8 cellular contexts compared by ENCODE assay signal in the genomic region with DNA sequence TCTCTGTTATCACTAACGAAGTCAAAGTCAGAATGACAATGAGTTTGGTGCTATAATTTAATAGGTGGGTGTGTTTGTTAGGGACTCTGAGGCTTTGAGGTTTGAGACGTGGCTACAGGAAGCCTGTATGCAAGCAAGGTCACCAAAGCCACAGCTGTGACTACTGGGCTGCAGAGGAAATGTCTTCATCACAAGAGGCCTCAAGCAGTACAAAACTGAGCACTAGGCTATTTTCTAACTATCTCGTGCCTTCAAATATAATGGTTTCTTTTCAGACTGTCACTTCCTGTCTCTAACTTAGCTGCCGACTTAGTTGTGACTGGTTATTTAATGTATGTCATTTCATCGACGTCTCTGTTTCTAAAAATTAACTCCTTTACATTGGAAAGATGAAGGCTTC.
A peak's percentile ranks its signal among the peaks of the same experiment; 100 is the strongest.
DNase-seq lines count a peak whose midpoint lies in the region; ATAC-seq, FAIRE-seq and TF ChIP-seq lines count a peak whose summit lies in the region.

No MANE protein-coding gene starts in this region.

- H3K4me2 ChIP-seq in endothelial cell of umbilical vein (ENCODE audit: insufficient read depth, low read length), result no peak overlapping the region
- no peak overlapping the region for H3K4me2 ChIP-seq in trophoblast cell (ENCODE audit: low read length)

- no peak overlapping the region for H4K91ac ChIP-seq in trophoblast cell (ENCODE audit: low read depth, low read length)

- H3K27ac Mint-ChIP-seq in T-helper 1 cell treated with Interleukin-12 subunit alpha and Interleukin-12 subunit beta and Interleukin-4 antibody, amounts not matched to agents 30 μg/mL and 1 μg/mL, for 36 hours, result peak overlapping the region; percentile 88
- peak overlapping the region; percentile 96 for H3K27ac Mint-ChIP-seq in stimulated activated effector memory CD8-positive, alpha-beta T cell treated with anti-CD3 and anti-CD28 coated beads, Interleukin-12 subunit alpha, Interleukin-12 subunit beta, amount 100 ng/mL, for 72 hours

- H2BK12ac ChIP-seq in trophoblast cell (ENCODE audit: low read length), result no peak overlapping the region

- H3K14ac ChIP-seq in trophoblast cell (ENCODE audit: low read length), result no peak overlapping the region

- H3K4me3 ChIP-seq in endothelial cell of umbilical vein (replicated peaks in 1 of 3; ENCODE audit: insufficient read depth in 1 of 3, low read depth in 1 of 3, low read length in 3 of 3) (no peak overlapping the region), trophoblast cell (ENCODE audit: low read depth, low read length) (no peak overlapping the region)

- H4K8ac ChIP-seq in trophoblast cell (ENCODE audit: low read depth, low read length), result no peak overlapping the region

- H2AFZ ChIP-seq in endothelial cell of umbilical vein (ENCODE audit: low read depth, low read length) (no peak overlapping the region), trophoblast cell (ENCODE audit: insufficient read depth, low read length, poor library complexity) (no peak overlapping the region)

- dilution Hi-C loops in endothelial cell of umbilical vein (cut with MboI; ENCODE audit: extremely low pct_ligation_motif_present, low sequenced_read_pairs), result no loop called here

- peaks cover 1% of the 10 kb centered on the region for H3K79me1 ChIP-seq in trophoblast cell (ENCODE audit: low read length)

- peak; percentile 26 to 43 for DNase-seq in activated CD8-positive, alpha-beta memory T cell treated with anti-CD3 and anti-CD28 coated beads for 4 hours (ENCODE audit: low read depth in 2 of 2)
- no peak for DNase-seq in activated CD8-positive, alpha-beta memory T cell treated with anti-CD3 and anti-CD28 coated beads, Interleukin-2, amount 50 U/mL, for 48 hours
- DNase-seq in endothelial cell of umbilical vein (ENCODE audit: low read depth, low spot score) (peak; percentile 63), trophoblast cell (no peak), AG08395 (ENCODE audit: low spot score) (no peak)
- peak; percentile 19 to 63 for DNase-seq in stimulated activated effector memory CD8-positive, alpha-beta T cell treated with anti-CD3 and anti-CD28 coated beads, Interleukin-12 subunit alpha, Interleukin-12 subunit beta, amount 100 ng/mL, for 72 hours (ENCODE audit: low spot score in 2 of 2)

- POLR2A ChIA-PET in endothelial cell of umbilical vein (lab: Charles Lee), result no interaction called here

- no peaks in the 10 kb centered on the region for H3K9me3 Mint-ChIP-seq in T-helper 1 cell treated with Interleukin-12 subunit alpha and Interleukin-12 subunit beta and Interleukin-4 antibody, amounts not matched to agents 30 μg/mL and 1 μg/mL, for 36 hours
- H3K9me3 Mint-ChIP-seq in stimulated activated effector memory CD8-positive, alpha-beta T cell treated with anti-CD3 and anti-CD28 coated beads, Interleukin-12 subunit alpha, Interleukin-12 subunit beta, amount 100 ng/mL, for 72 hours, result no peaks in the 10 kb centered on the region

- intact Hi-C loops in endothelial cell of umbilical vein (cut with micrococcal nuclease), result no loop called here

- H3K36me3 ChIP-seq in endothelial cell of umbilical vein (ENCODE audit: control insufficient read depth in 2 of 2, extremely low read depth in 1 of 2, insufficient read depth in 2 of 2, low read length in 2 of 2), result peaks cover 6 to 25% of the 10 kb centered on the region in 2 experiments
- H3K36me3 ChIP-seq in trophoblast cell (ENCODE audit: control insufficient read depth in 1 of 2, insufficient read depth in 2 of 2, low read length in 2 of 2), result peaks cover 23 to 39% of the 10 kb centered on the region in 2 experiments

- no peaks in the 10 kb centered on the region for H3K27me3 Mint-ChIP-seq in T-helper 1 cell treated with Interleukin-12 subunit alpha and Interleukin-12 subunit beta and Interleukin-4 antibody, amounts not matched to agents 30 μg/mL and 1 μg/mL, for 36 hours (ENCODE audit: low read depth)

- H4K12ac ChIP-seq in trophoblast cell (ENCODE audit: low read depth, low read length), result no peak overlapping the region

- no peak overlapping the region for H2AK5ac ChIP-seq in trophoblast cell (ENCODE audit: low read length)

- TF ChIP-seq POLR2A in endothelial cell of umbilical vein (IDR thresholded peaks at IDR 0.05; ENCODE audit: low read depth, low read length), result no peak

- no CpG with 5 or more reads among the region's 6 CpGs for WGBS in trophoblast cell (ENCODE audit: extremely low coverage, insufficient coverage, insufficient read length)

- no peaks in the 10 kb centered on the region for H3K27me3 ChIP-seq in endothelial cell of umbilical vein (ENCODE audit: control insufficient read depth in 2 of 2, insufficient read depth in 2 of 2, low read length in 2 of 2)
- no peaks in the 10 kb centered on the region for H3K27me3 ChIP-seq in trophoblast cell (ENCODE audit: insufficient read depth, low read length)

- CTCF ChIA-PET in endothelial cell of umbilical vein (lab: Charles Lee), result interaction anchor here (0.8 to 1.3 kb wide), 3 partner anchors 12 to 150 kb away, joined by 3 to 4 read pairs (median 3); no protein-coding TSS in a partner anchor

- no peak overlapping the region for H3K9ac ChIP-seq in endothelial cell of umbilical vein (replicated peaks; ENCODE audit: extremely low read depth, insufficient read depth, low read length)
- no peak overlapping the region for H3K9ac ChIP-seq in trophoblast cell (ENCODE audit: low read length)

- ATAC-seq in stimulated activated effector memory CD8-positive, alpha-beta T cell treated with anti-CD3 and anti-CD28 coated beads, Interleukin-12 subunit alpha, Interleukin-12 subunit beta, amount 100 ng/mL, for 72 hours, result peak; percentile 98
- no peak for ATAC-seq in GM19395 (IDR thresholded peaks at IDR 0.05; ENCODE audit: unreplicated experiment)

- H3K36me3 Mint-ChIP-seq in T-helper 1 cell treated with Interleukin-12 subunit alpha and Interleukin-12 subunit beta and Interleukin-4 antibody, amounts not matched to agents 30 μg/mL and 1 μg/mL, for 36 hours (ENCODE audit: low read depth), result peaks cover 26% of the 10 kb centered on the region
- H3K36me3 Mint-ChIP-seq in stimulated activated effector memory CD8-positive, alpha-beta T cell treated with anti-CD3 and anti-CD28 coated beads, Interleukin-12 subunit alpha, Interleukin-12 subunit beta, amount 100 ng/mL, for 72 hours, result peaks cover 47% of the 10 kb centered on the region

- no peak for TF ChIP-seq CTCF in endothelial cell of umbilical vein (IDR thresholded peaks at IDR 0.05; ENCODE audit: extremely low read depth in 1 of 2, insufficient read depth in 1 of 2, low read depth in 1 of 2, low read length in 2 of 2)

- no peaks in the 10 kb centered on the region for H3K79me2 ChIP-seq in endothelial cell of umbilical vein (ENCODE audit: control insufficient read depth, insufficient read depth, low read length)
- H3K79me2 ChIP-seq in trophoblast cell (ENCODE audit: control insufficient read depth, insufficient read depth, low read length, poor library complexity), result no peaks in the 10 kb centered on the region

- H3K4me1 ChIP-seq in endothelial cell of umbilical vein (ENCODE audit: control insufficient read depth, extremely low read depth, insufficient read depth, low read length) (peaks cover 10% of the 10 kb centered on the region), trophoblast cell (ENCODE audit: control insufficient read depth in 1 of 2, insufficient read depth in 2 of 2, low read length in 2 of 2) (peaks cover 0 to 3% of the 10 kb centered on the region in 2 experiments)

- H3K18ac ChIP-seq in trophoblast cell (ENCODE audit: low read length), result no peak overlapping the region

- H3K9me1 ChIP-seq in endothelial cell of umbilical vein (replicated peaks; ENCODE audit: control insufficient read depth, extremely low read depth, insufficient read depth, low read length), result no peaks in the 10 kb centered on the region

- peaks cover 42% of the 10 kb centered on the region for H3K4me1 Mint-ChIP-seq in T-helper 1 cell treated with Interleukin-12 subunit alpha and Interleukin-12 subunit beta and Interleukin-4 antibody, amounts not matched to agents 30 μg/mL and 1 μg/mL, for 36 hours (ENCODE audit: low read depth)
- peaks cover 39% of the 10 kb centered on the region for H3K4me1 Mint-ChIP-seq in stimulated activated effector memory CD8-positive, alpha-beta T cell treated with anti-CD3 and anti-CD28 coated beads, Interleukin-12 subunit alpha, Interleukin-12 subunit beta, amount 100 ng/mL, for 72 hours

- H2BK5ac ChIP-seq in trophoblast cell (ENCODE audit: low read depth, low read length, poor library complexity), result no peak overlapping the region

- no TSS peak for BruUV-seq in endothelial cell of umbilical vein (replicated peaks; lab: Mats Ljungman, UMichigan)

- no peak overlapping the region for H3K23ac ChIP-seq in trophoblast cell (ENCODE audit: low read length)

- H3K9me3 ChIP-seq in endothelial cell of umbilical vein (replicated peaks; ENCODE audit: control insufficient read depth, insufficient read depth, low read length) (no peaks in the 10 kb centered on the region), trophoblast cell (ENCODE audit: insufficient read depth, low read depth, low read length) (no peaks in the 10 kb centered on the region)

- H3K27ac ChIP-seq in endothelial cell of umbilical vein (ENCODE audit: insufficient read depth, low read depth, low read length) (peak overlapping the region; percentile 57), trophoblast cell (ENCODE audit: low read depth, low read length) (no peak overlapping the region)

- FAIRE-seq in endothelial cell of umbilical vein (lab: Jason Lieb, UNC), result no peak

- H3K4ac ChIP-seq in trophoblast cell (ENCODE audit: low read depth, low read length), result no peak overlapping the region

- no peak overlapping the region for H2BK120ac ChIP-seq in trophoblast cell (ENCODE audit: insufficient read depth, low read length, poor library complexity)

- H4K20me1 ChIP-seq in endothelial cell of umbilical vein (replicated peaks; ENCODE audit: control insufficient read depth, extremely low read depth, insufficient read depth, low read length), result no peaks in the 10 kb centered on the region

- peak overlapping the region; percentile 71 for H3K4me3 Mint-ChIP-seq in T-helper 1 cell treated with Interleukin-12 subunit alpha and Interleukin-12 subunit beta and Interleukin-4 antibody, amounts not matched to agents 30 μg/mL and 1 μg/mL, for 36 hours
- peak overlapping the region; percentile 51 for H3K4me3 Mint-ChIP-seq in stimulated activated effector memory CD8-positive, alpha-beta T cell treated with anti-CD3 and anti-CD28 coated beads, Interleukin-12 subunit alpha, Interleukin-12 subunit beta, amount 100 ng/mL, for 72 hours

TF ChIP-seq in endothelial cell of umbilical vein, 7 proteins besides CTCF, POLR2A, EP300 and RAD21:
- TF ChIP-seq EZH2 (IDR thresholded peaks at IDR 0.05; ENCODE audit: borderline replicate concordance, low read depth, low read length, severe bottlenecking), result no peak
- TF ChIP-seq JUN (IDR thresholded peaks at IDR 0.05; ENCODE audit: borderline replicate concordance, insufficient read depth, insufficient read length, low read depth), result no peak
- no peak for TF ChIP-seq MYC (IDR thresholded peaks at IDR 0.05; ENCODE audit: low read depth, low read length)

Comparison
In these comparisons a context has a peak if more than half of its experiments do, and no peak if none do; other contexts are left out.
1. DNase-seq: peak in activated CD8-positive, alpha-beta memory T cell treated with anti-CD3 and anti-CD28 coated beads for 4 hours (2 of 2), endothelial cell of umbilical vein (single experiment) and stimulated activated effector memory CD8-positive, alpha-beta T cell treated with anti-CD3 and anti-CD28 coated beads, Interleukin-12 subunit alpha, Interleukin-12 subunit beta, amount 100 ng/mL, for 72 hours (2 of 2); none in activated CD8-positive, alpha-beta memory T cell treated with anti-CD3 and anti-CD28 coated beads, Interleukin-2, amount 50 U/mL, for 48 hours (single experiment), trophoblast cell (0 of 2) and AG08395 (single experiment).